In the genomic region with DNA sequence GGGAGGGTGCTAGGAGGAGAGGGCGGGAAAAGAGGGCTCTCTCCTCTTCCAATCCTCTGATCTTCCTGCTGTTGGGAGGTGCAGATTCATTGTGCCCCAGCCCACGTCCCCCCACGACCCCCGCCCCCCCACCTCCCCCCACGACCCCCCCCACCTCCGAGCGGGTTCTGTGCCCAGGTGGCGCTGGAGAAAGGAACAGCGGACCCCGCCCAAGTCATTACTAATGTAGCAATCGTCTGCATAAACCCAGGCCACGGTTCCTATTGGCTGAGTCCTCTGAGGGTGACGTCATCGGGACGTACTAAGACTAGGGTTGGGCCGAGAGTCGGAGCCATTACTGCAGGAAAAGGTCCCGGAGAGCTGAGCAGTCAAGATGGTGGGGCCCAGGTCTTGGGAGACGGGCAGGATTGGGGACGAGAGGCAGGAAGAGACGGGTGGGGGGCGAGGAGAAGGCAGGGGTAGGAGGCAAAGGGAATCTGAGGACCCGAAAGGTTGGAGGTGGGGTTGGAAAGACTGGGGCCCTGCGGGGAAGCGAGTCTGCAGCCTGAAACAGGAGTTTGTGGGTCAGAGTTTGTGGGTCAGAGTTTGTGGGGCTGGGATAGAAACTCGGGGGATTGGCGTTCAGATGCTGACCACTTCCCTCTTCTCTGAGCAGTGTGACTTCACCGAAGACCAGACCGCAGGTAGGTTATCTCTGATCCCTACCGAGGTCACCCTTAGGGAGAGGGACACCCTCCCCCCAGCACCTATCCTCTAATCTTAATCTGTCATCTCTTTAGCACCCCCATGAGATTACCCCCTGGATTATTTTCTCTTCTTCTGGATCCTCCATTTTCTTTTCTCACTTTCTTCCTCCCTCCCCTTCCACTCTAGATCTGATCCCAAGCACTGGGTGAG, we compare ENCODE assay signal across 8 cellular contexts. TPM values are rescaled to one million over a fixed set of nuclear protein-coding genes. Genes with fewer than 3 reads are reported as not detected.
DNase-seq lines count a peak whose midpoint lies in the region; ATAC-seq, FAIRE-seq and TF ChIP-seq lines count a peak whose summit lies in the region.

A gene (plus strand): TSS at position 331 of the 897 bp plus-strand sequence. CDS start 43 bp downstream, at position 374.

- H3K27me3 ChIP-seq in right atrium auricular region (no peaks in the 10 kb centered on the region), psoas muscle (ENCODE audit: insufficient read depth in 3 of 3, low read length in 2 of 3) (no peaks in the 10 kb centered on the region)

- in situ Hi-C loops in GM13976 (cut with MboI; ENCODE audit: low sequenced_read_pairs, unreplicated experiment): no loop called here

- WGBS in psoas muscle, 3 donors: 0 to 1% (median 0%) methylated on average over 28 to 30 of the region's 30 CpGs

- H3K9me3 ChIP-seq in right atrium auricular region: no peaks in the 10 kb centered on the region
- no peaks in the 10 kb centered on the region for H3K9me3 ChIP-seq in psoas muscle

- H3K27ac ChIP-seq in right atrium auricular region: peak within 1 kb of the TSS; percentile 96 to 99
- H3K27ac ChIP-seq in psoas muscle: peak within 1 kb of the TSS; percentile 94

- H3K27me3 Mint-ChIP-seq in T-helper 1 cell treated with Interleukin-12 subunit alpha and Interleukin-12 subunit beta and Interleukin-4 antibody, amounts not matched to agents 30 μg/mL and 1 μg/mL, for 36 hours (ENCODE audit: low read depth): no peaks in the 10 kb centered on the region

- peak within 1 kb of the TSS; percentile 69 to 92 for H3K4me3 ChIP-seq in right atrium auricular region
- peak within 1 kb of the TSS; percentile 95 for H3K4me3 ChIP-seq in psoas muscle

- no peak for FAIRE-seq in urothelium cell line (lab: Jason Lieb, UNC)

- peak; percentile 94 for DNase-seq in GM13976 (ENCODE audit: low spot score)
- peak; percentile 98 for DNase-seq in NCI-H1694 (lab: John Stamatoyannopoulos, UW)
- DNase-seq in amygdala (lab: John Stamatoyannopoulos, UW): peak in 55 of 56 donors; percentile 55 to 100 (median 92)
- peak; percentile 100 for DNase-seq in right atrium auricular region (ENCODE audit: low spot score)
- peak; percentile 92 to 96 for DNase-seq in psoas muscle
- peak; percentile 95 for DNase-seq in urothelium cell line (ENCODE audit: low spot score)

- H3K27ac Mint-ChIP-seq in T-helper 1 cell treated with Interleukin-12 subunit alpha and Interleukin-12 subunit beta and Interleukin-4 antibody, amounts not matched to agents 30 μg/mL and 1 μg/mL, for 36 hours: peak within 1 kb of the TSS; percentile 99

- TF ChIP-seq CTCF in GM13976 (IDR thresholded peaks at IDR 0.05; ENCODE audit: borderline replicate concordance, control extremely low read depth, extremely low read depth, insufficient read depth, missing control alignments): no peak
- peak in 1 of 2 donors; percentile 9 for TF ChIP-seq CTCF in right atrium auricular region (IDR thresholded peaks at IDR 0.05)
- no peak for TF ChIP-seq CTCF in psoas muscle (IDR thresholded peaks at IDR 0.05)

- H3K36me3 ChIP-seq in right atrium auricular region (peaks cover 40% of the 10 kb centered on the region), psoas muscle (ENCODE audit: insufficient read depth in 1 of 2, low read depth in 1 of 2) (peaks cover 21 to 39% of the 10 kb centered on the region in 2 donors)

- no peaks in the 10 kb centered on the region for H3K9me3 Mint-ChIP-seq in T-helper 1 cell treated with Interleukin-12 subunit alpha and Interleukin-12 subunit beta and Interleukin-4 antibody, amounts not matched to agents 30 μg/mL and 1 μg/mL, for 36 hours

- H3K4me1 ChIP-seq in right atrium auricular region (peaks cover 0 to 41% of the 10 kb centered on the region in 2 donors), psoas muscle (peaks cover 30% of the 10 kb centered on the region)

- ATAC-seq in HG02885 (IDR thresholded peaks at IDR 0.05; ENCODE audit: poor library complexity, unreplicated experiment): peak; percentile 86
- ATAC-seq in psoas muscle: peak; percentile 83 to 91 (median 87)

- H3K4me3 Mint-ChIP-seq in T-helper 1 cell treated with Interleukin-12 subunit alpha and Interleukin-12 subunit beta and Interleukin-4 antibody, amounts not matched to agents 30 μg/mL and 1 μg/mL, for 36 hours: peak within 1 kb of the TSS; percentile 99

- peaks cover 50% of the 10 kb centered on the region for H3K36me3 Mint-ChIP-seq in T-helper 1 cell treated with Interleukin-12 subunit alpha and Interleukin-12 subunit beta and Interleukin-4 antibody, amounts not matched to agents 30 μg/mL and 1 μg/mL, for 36 hours (ENCODE audit: low read depth)

- H3K4me1 Mint-ChIP-seq in T-helper 1 cell treated with Interleukin-12 subunit alpha and Interleukin-12 subunit beta and Interleukin-4 antibody, amounts not matched to agents 30 μg/mL and 1 μg/mL, for 36 hours (ENCODE audit: low read depth): peaks cover 40% of the 10 kb centered on the region

- intact Hi-C loops in psoas muscle (cut with DNase I): loop anchor here (2.0 to 5.0 kb wide), 2 partner anchors 35 to 36 kb away; no protein-coding TSS in a partner anchor

RNA-seq across cellular contexts. Expression of the gene that starts here (rescaled TPM):
- total RNA-seq in right atrium auricular region (1,000 to 10,000 TPM in 1 of 2 donors, 100 to 1,000 TPM in 1; 567 to 1,179 TPM), psoas muscle (100 to 1,000 TPM; 216 to 395 (median 291) TPM)
- polyA plus RNA-seq in psoas muscle: 100 to 1,000 TPM; 384 to 711 (median 489) TPM

Comparison
In these comparisons a context has a peak if more than half of its experiments do, and no peak if none do; other contexts are left out.
1. Peak in every context shown above with its lines: DNase-seq, ATAC-seq, H3K4me3 ChIP-seq and H3K27ac ChIP-seq.